18 cellular contexts compared by ENCODE assay signal in genomic region chr10:21502371-21502765, GRCh38.
"Had no signal": no experiment of that assay in that cellular context is flagged by ENCODE, and none has a peak within 500 bp of the region (broad histone marks: within the 10 kb centered on the region; RNA-seq: fewer than 3 reads in every experiment).

No MANE protein-coding gene starts in this region.

- DNase-seq: activated CD4-positive, CD25-positive, alpha-beta regulatory T cell treated with anti-CD3 and anti-CD28 coated beads, Interleukin-2, amount 50 U/mL, for 72 hours; activated naive CD8-positive, alpha-beta T cell treated with anti-CD3 and anti-CD28 coated beads for 36 hours; amygdala; brain microvascular endothelial cell; cortex of kidney; effector memory CD4-positive, alpha-beta T cell; gastrocnemius medialis; left lung; mammary epithelial cell; naive thymus-derived CD8-positive, alpha-beta T cell; ovary; stimulated activated CD4-positive, alpha-beta T cell treated with anti-CD3 and anti-CD28 coated beads, Interleukin-2, amount 100 ng/mL, for 48 hours; T-cell; T1000; thyroid gland; uterus had no signal

- H3K4me3 Mint-ChIP-seq: activated naive CD8-positive, alpha-beta T cell treated with anti-CD3 and anti-CD28 coated beads for 36 hours; activated T-helper 1 cell treated with anti-CD3 and anti-CD28 coated beads, Interleukin-12 subunit alpha, Interleukin-12 subunit beta, Interleukin-2, Interleukin-4 antibody, amounts not matched to agents 30 ng/mL and 10 ng/mL and 1 ng/mL, durations not matched to agents 14 hours and 24 hours and 36 hours; naive thymus-derived CD8-positive, alpha-beta T cell; stimulated activated memory B cell treated with anti-CD40 and anti-IgM and Interleukin-4, amounts not matched to agents 10 μg/mL and 1 μg/mL and 100 μg/mL, for 72 hours; T-cell had no signal

- H3K27ac Mint-ChIP-seq: activated naive CD8-positive, alpha-beta T cell treated with anti-CD3 and anti-CD28 coated beads for 36 hours; activated T-helper 1 cell treated with anti-CD3 and anti-CD28 coated beads, Interleukin-12 subunit alpha, Interleukin-12 subunit beta, Interleukin-2, Interleukin-4 antibody, amounts not matched to agents 30 ng/mL and 10 ng/mL and 1 ng/mL, durations not matched to agents 14 hours and 24 hours and 36 hours; naive thymus-derived CD8-positive, alpha-beta T cell; stimulated activated memory B cell treated with anti-CD40 and anti-IgM and Interleukin-4, amounts not matched to agents 10 μg/mL and 1 μg/mL and 100 μg/mL, for 72 hours; T-cell had no signal

- ATAC-seq: gastrocnemius medialis; left lung; stimulated activated memory B cell treated with anti-CD40 and anti-IgM and Interleukin-4, amounts not matched to agents 10 μg/mL and 1 μg/mL and 100 μg/mL, for 72 hours; T-cell had no signal

- H3K36me3 ChIP-seq: brain microvascular endothelial cell, gastrocnemius medialis, left lung, ovary, thyroid gland, uterus had no signal

- H3K4me1 ChIP-seq: uterus had no signal

- H3K36me3 Mint-ChIP-seq: activated naive CD8-positive, alpha-beta T cell treated with anti-CD3 and anti-CD28 coated beads for 36 hours; stimulated activated memory B cell treated with anti-CD40 and anti-IgM and Interleukin-4, amounts not matched to agents 10 μg/mL and 1 μg/mL and 100 μg/mL, for 72 hours; T-cell had no signal

- H3K9me3 ChIP-seq: gastrocnemius medialis, left lung, ovary, thyroid gland, uterus had no signal

- H3K27ac ChIP-seq: brain microvascular endothelial cell, gastrocnemius medialis, left lung, ovary, uterus had no signal

- H3K27me3 ChIP-seq: brain microvascular endothelial cell, ovary, thyroid gland, uterus had no signal

- H3K4me3 ChIP-seq: gastrocnemius medialis, left lung, ovary, thyroid gland, uterus had no signal

- H3K9me3 Mint-ChIP-seq: activated T-helper 1 cell treated with anti-CD3 and anti-CD28 coated beads, Interleukin-12 subunit alpha, Interleukin-12 subunit beta, Interleukin-2, Interleukin-4 antibody, amounts not matched to agents 30 ng/mL and 10 ng/mL and 1 ng/mL, durations not matched to agents 14 hours and 24 hours and 36 hours; stimulated activated memory B cell treated with anti-CD40 and anti-IgM and Interleukin-4, amounts not matched to agents 10 μg/mL and 1 μg/mL and 100 μg/mL, for 72 hours; T-cell had no signal
